In genomic region chr4:2812600-2812932, GRCh38 we compare ENCODE assay signal across 8 cellular contexts. TPM values are rescaled to one million over a fixed set of nuclear protein-coding genes. Genes with fewer than 3 reads are reported as not detected.
A peak's percentile ranks its signal among the peaks of the same experiment; 100 is the strongest.
DNase-seq lines count a peak whose midpoint lies in the region; ATAC-seq and TF ChIP-seq lines count a peak whose summit lies in the region.

No MANE protein-coding gene starts in this region.

- H3K79me2 ChIP-seq in fibroblast of lung (ENCODE audit: control insufficient read depth, insufficient read depth, low read length), result peaks cover 12% of the 10 kb centered on the region

- no peaks in the 10 kb centered on the region for H4K20me1 ChIP-seq in fibroblast of lung (ENCODE audit: control insufficient read depth, extremely low read depth, insufficient read depth, low read length)

- H3K9me3 ChIP-seq in SJSA1 (replicated peaks) (no peaks in the 10 kb centered on the region), fibroblast of lung (ENCODE audit: control insufficient read depth, insufficient read depth, low read depth, low read length) (no peaks in the 10 kb centered on the region), BE2C (no peaks in the 10 kb centered on the region)

- no peak for TF ChIP-seq CTCF in fibroblast of lung (conservative IDR thresholded peaks at IDR 0.05 in 1 of 2, IDR thresholded peaks at IDR 0.05 in 1 of 2; ENCODE audit: low read depth in 1 of 2, low read length in 2 of 2)
- TF ChIP-seq CTCF in BE2C (IDR thresholded peaks at IDR 0.05; ENCODE audit: low read depth, low read length), result no peak

- peak overlapping the region; percentile 90 for H3K27ac Mint-ChIP-seq in stimulated activated memory B cell treated with anti-CD40 and anti-IgM and Interleukin-4, amounts not matched to agents 10 μg/mL and 1 μg/mL and 100 μg/mL, for 72 hours

- peak overlapping the region; percentile 49 for H3K27ac ChIP-seq in SJSA1
- peak overlapping the region; percentile 44 for H3K27ac ChIP-seq in fibroblast of lung (ENCODE audit: insufficient read depth, low read length)

- no peak overlapping the region for H2AFZ ChIP-seq in fibroblast of lung (ENCODE audit: low read length)

- ATAC-seq in GM21529 (IDR thresholded peaks at IDR 0.05; ENCODE audit: unreplicated experiment), result peak; percentile 11
- peak; percentile 4 for ATAC-seq in stimulated activated memory B cell treated with anti-CD40 and anti-IgM and Interleukin-4, amounts not matched to agents 10 μg/mL and 1 μg/mL and 100 μg/mL, for 72 hours
- no peak for ATAC-seq in GM21390 (IDR thresholded peaks at IDR 0.05; ENCODE audit: unreplicated experiment)

- DNase-seq in SJSA1 (ENCODE audit: low read depth in 1 of 2, low spot score in 2 of 2), result peak in 1 of 2 experiments; percentile 8
- no peak for DNase-seq in fibroblast of lung (ENCODE audit: low read depth in 2 of 2)
- DNase-seq in dedifferentiated amniotic fluid mesenchymal stem cell (ENCODE audit: extremely low spot score), result no peak
- no peak for DNase-seq in BE2C
- DNase-seq in T1000 (lab: John Stamatoyannopoulos, UW), result no peak

- H3K4me1 ChIP-seq in SJSA1 (replicated peaks) (peaks cover 17% of the 10 kb centered on the region), fibroblast of lung (ENCODE audit: control insufficient read depth, extremely low read depth, insufficient read depth, low read length) (peaks cover 12% of the 10 kb centered on the region), BE2C (peaks cover 9% of the 10 kb centered on the region)

- H3K36me3 Mint-ChIP-seq in stimulated activated memory B cell treated with anti-CD40 and anti-IgM and Interleukin-4, amounts not matched to agents 10 μg/mL and 1 μg/mL and 100 μg/mL, for 72 hours, result peaks cover 11% of the 10 kb centered on the region

- no peaks in the 10 kb centered on the region for H3K36me3 ChIP-seq in SJSA1
- H3K36me3 ChIP-seq in fibroblast of lung (ENCODE audit: control insufficient read depth, insufficient read depth, low read length), result no peaks in the 10 kb centered on the region
- no peaks in the 10 kb centered on the region for H3K36me3 ChIP-seq in BE2C

- H3K4me3 ChIP-seq in SJSA1 (peak overlapping the region; percentile 46), fibroblast of lung (replicated peaks in 1 of 4; ENCODE audit: control extremely low read depth in 1 of 4, insufficient read depth in 1 of 4, low read depth in 3 of 4, low read length in 4 of 4) (peak overlapping the region in 1 of 4 experiments; percentile 20), BE2C (ENCODE audit: low read depth, low read length) (no peak overlapping the region)

- H3K27me3 ChIP-seq in SJSA1 (replicated peaks) (no peaks in the 10 kb centered on the region), fibroblast of lung (ENCODE audit: control insufficient read depth, insufficient read depth, low read length) (no peaks in the 10 kb centered on the region), BE2C (no peaks in the 10 kb centered on the region)

- peaks cover 86% of the 10 kb centered on the region for H3K4me1 Mint-ChIP-seq in stimulated activated memory B cell treated with anti-CD40 and anti-IgM and Interleukin-4, amounts not matched to agents 10 μg/mL and 1 μg/mL and 100 μg/mL, for 72 hours

- H3K9ac ChIP-seq in fibroblast of lung (ENCODE audit: insufficient read depth, low read length), result peak overlapping the region; percentile 51

- no peak overlapping the region for H3K4me2 ChIP-seq in fibroblast of lung (ENCODE audit: extremely low read depth, insufficient read depth, low read length)

- no peaks in the 10 kb centered on the region for H3K9me3 Mint-ChIP-seq in stimulated activated memory B cell treated with anti-CD40 and anti-IgM and Interleukin-4, amounts not matched to agents 10 μg/mL and 1 μg/mL and 100 μg/mL, for 72 hours

- H3K27me3 Mint-ChIP-seq in stimulated activated memory B cell treated with anti-CD40 and anti-IgM and Interleukin-4, amounts not matched to agents 10 μg/mL and 1 μg/mL and 100 μg/mL, for 72 hours, result no peaks in the 10 kb centered on the region

- peak overlapping the region; percentile 82 for H3K4me3 Mint-ChIP-seq in stimulated activated memory B cell treated with anti-CD40 and anti-IgM and Interleukin-4, amounts not matched to agents 10 μg/mL and 1 μg/mL and 100 μg/mL, for 72 hours

RNA-seq across cellular contexts. Expression of gene SH3BP2, which starts 19.7 kb away (rescaled TPM):
- 5.9 and 7.6 TPM in 2 replicates for total RNA-seq in SJSA1 (2014; rRNA removed; shearing (Covaris generic))
- total RNA-seq in fibroblast of lung, result 8.6 and 9.5 TPM in 2 replicates
- 10.0 and 14.1 TPM in 2 replicates for polyA plus RNA-seq in fibroblast of lung
- polyA plus RNA-seq in fibroblast of lung (2012), result 9.9 and 13.4 TPM in 2 replicates
- 46.6 and 98.6 TPM in 2 replicates for polyA minus RNA-seq in fibroblast of lung (ENCODE audit: low replicate concordance)
- polyA plus RNA-seq in BE2C (2012; ENCODE audit: insufficient read depth, insufficient read length, low read depth), result 35.4 TPM

RNA-seq across cellular contexts. Expression of gene ADD1, which starts 31.1 kb away (rescaled TPM):
- 98.4 and 138 TPM in 2 replicates for total RNA-seq in SJSA1 (2014; rRNA removed; shearing (Covaris generic))
- 123 and 164 TPM in 2 replicates for total RNA-seq in fibroblast of lung
- polyA plus RNA-seq in fibroblast of lung, result 171 and 211 TPM in 2 replicates
- 273 and 299 TPM in 2 replicates for polyA plus RNA-seq in fibroblast of lung (2012)
- polyA minus RNA-seq in fibroblast of lung (ENCODE audit: low replicate concordance), result 212 and 237 TPM in 2 replicates
- polyA plus RNA-seq in BE2C (2012; ENCODE audit: insufficient read depth, insufficient read length, low read depth), result 184 TPM

RNA-seq across cellular contexts. Expression of gene TNIP2, which starts 56.4 kb away (rescaled TPM):
- total RNA-seq in SJSA1 (2014; rRNA removed; shearing (Covaris generic)), result 37.2 and 49.7 TPM in 2 replicates
- 56.5 and 61.9 TPM in 2 replicates for total RNA-seq in fibroblast of lung
- 19.2 and 21.8 TPM in 2 replicates for polyA plus RNA-seq in fibroblast of lung
- 28.2 and 34.5 TPM in 2 replicates for polyA plus RNA-seq in fibroblast of lung (2012)
- polyA minus RNA-seq in fibroblast of lung (ENCODE audit: low replicate concordance), result 13.7 and 18.5 TPM in 2 replicates
- 47.1 TPM for polyA plus RNA-seq in BE2C (2012; ENCODE audit: insufficient read depth, insufficient read length, low read depth)
